ENCODE assay signal across 1 cellular context in genomic region chr1:2204384-2205190, GRCh38.
TF ChIP-seq lines count a peak whose summit lies in the region.

No MANE protein-coding gene starts in this region.

TF ChIP-seq in K562, 482 proteins besides CTCF, POLR2A, EP300 and RAD21 (continued from another document and continues in another):
- no peak for TF ChIP-seq MGA (IDR thresholded peaks at IDR 0.05)
- TF ChIP-seq MIER1 (IDR thresholded peaks at IDR 0.05; ENCODE audit: low read depth), result no peak
- no peak for TF ChIP-seq POLR3A (IDR thresholded peaks at IDR 0.05; ENCODE audit: borderline replicate concordance, extremely low read depth, insufficient read depth, insufficient read length)
- no peak for TF ChIP-seq ZNF282 (CRISPR knock-in tag; IDR thresholded peaks at IDR 0.05)
- TF ChIP-seq NCOR1 (IDR thresholded peaks at IDR 0.05), result no peak
- no peak for TF ChIP-seq POLR2AphosphoS2 (IDR thresholded peaks at IDR 0.05; ENCODE audit: low read length)
- no peak for TF ChIP-seq ZNF121 (CRISPR knock-in tag; conservative IDR thresholded peaks at IDR 0.05)
- TF ChIP-seq POLR3G (IDR thresholded peaks at IDR 0.05; ENCODE audit: extremely low read depth, insufficient read length, insufficient replicate concordance), result no peak
- TF ChIP-seq NFXL1 (CRISPR knock-in tag; IDR thresholded peaks at IDR 0.05), result no peak
- peak; percentile 53 for TF ChIP-seq SUPT5H (IDR thresholded peaks at IDR 0.05)
- 0 out of 2 replicates have a peak, but pooled peaks have one; percentile 38 for TF ChIP-seq SMAD4 (CRISPR knock-in tag; conservative IDR thresholded peaks at IDR 0.05)
- TF ChIP-seq HNRNPL (IDR thresholded peaks at IDR 0.05; ENCODE audit: low read depth, low read length), result no peak
- no peak for TF ChIP-seq ZNF3 (CRISPR knock-in tag; IDR thresholded peaks at IDR 0.05)
- TF ChIP-seq VEZF1 (CRISPR knock-in tag; IDR thresholded peaks at IDR 0.05), result peak; percentile 100
- no peak for TF ChIP-seq ARHGAP35 (IDR thresholded peaks at IDR 0.05; ENCODE audit: partially characterized antibody)
- TF ChIP-seq KAT2B (IDR thresholded peaks at IDR 0.05; ENCODE audit: low read depth, low read length), result no peak
- 0 out of 4 replicates have a peak, but pooled peaks of 1 of the 2 experiments have one; percentile 44 for TF ChIP-seq UBTF (IDR thresholded peaks at IDR 0.05; ENCODE audit: borderline replicate concordance in 1 of 2, low read depth in 2 of 2, low read length in 2 of 2)
- TF ChIP-seq RBFOX2 (IDR thresholded peaks at IDR 0.05; ENCODE audit: low read depth, low read length), result peak; percentile 52
- TF ChIP-seq FIP1L1 (IDR thresholded peaks at IDR 0.05; ENCODE audit: low read depth, low read length, poor library complexity, severe bottlenecking), result peak; percentile 56
- TF ChIP-seq ARID4B (CRISPR knock-in tag; IDR thresholded peaks at IDR 0.05), result 0 out of 2 replicates have a peak, but pooled peaks have one; percentile 45
- TF ChIP-seq ZNF561 (CRISPR knock-in tag; conservative IDR thresholded peaks at IDR 0.05), result no peak
- TF ChIP-seq U2AF1 (optimal IDR thresholded peaks at IDR 0.05; ENCODE audit: low read depth, low read length), result no peak
- 0 out of 4 replicates have a peak, but pooled peaks of 1 of the 2 experiments have one; percentile 28 for TF ChIP-seq SRF (CRISPR knock-in tag; IDR thresholded peaks at IDR 0.05)
- TF ChIP-seq L3MBTL2 (IDR thresholded peaks at IDR 0.05), result 0 out of 2 replicates have a peak, but pooled peaks have one; percentile 28
- no peak for TF ChIP-seq SREBF1 (IDR thresholded peaks at IDR 0.05; ENCODE audit: borderline replicate concordance, low read depth, low read length)
- no peak for TF ChIP-seq NFIX (CRISPR knock-in tag; IDR thresholded peaks at IDR 0.05; ENCODE audit: low read depth)
- peak; percentile 40; the same call in 1 of the 2 replicates for TF ChIP-seq MTA1 (IDR thresholded peaks at IDR 0.05; ENCODE audit: borderline replicate concordance)
- peak in 1 of 2 experiments; percentile 47; a peak in 1 of 4 replicates for TF ChIP-seq HDAC1 (IDR thresholded peaks at IDR 0.05)
- no peak for TF ChIP-seq MLLT1 (IDR thresholded peaks at IDR 0.05)
- TF ChIP-seq RAD51 (IDR thresholded peaks at IDR 0.05; ENCODE audit: borderline replicate concordance, low read depth), result peak; percentile 44; the same call in 1 of the 2 replicates
